Comparison of ENCODE assay signal across 9 cellular contexts in the genomic region with DNA sequence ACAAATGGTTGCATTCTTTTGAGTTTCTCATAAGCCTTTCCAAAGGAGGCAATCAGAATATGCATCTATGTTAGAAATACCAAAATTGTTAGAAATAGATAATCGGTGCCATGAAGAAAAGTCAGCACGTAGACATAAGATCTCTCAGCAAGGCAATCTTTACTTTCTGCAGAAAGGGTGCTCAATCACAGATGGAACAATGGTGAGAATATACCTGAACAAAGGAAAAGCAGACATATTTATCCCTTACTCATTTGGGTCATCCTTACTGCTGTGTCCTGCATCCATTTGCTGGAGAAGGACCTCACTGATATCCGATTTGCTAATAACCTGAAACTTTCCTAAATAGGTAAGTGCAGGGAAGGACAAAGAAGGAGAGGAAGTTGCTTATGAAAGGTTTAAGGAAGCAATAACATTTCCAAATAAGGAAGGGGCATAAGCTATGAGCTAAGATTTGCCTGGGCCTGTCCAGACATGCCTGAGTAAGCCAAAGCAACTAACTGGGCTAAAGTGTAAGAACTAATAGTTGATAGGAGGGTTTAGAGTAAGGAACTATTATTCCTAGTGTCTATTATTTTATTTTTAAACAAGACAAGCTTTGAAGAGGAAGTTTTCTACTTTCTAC. TPM values are rescaled to one million over a fixed set of nuclear protein-coding genes. Genes with fewer than 3 reads are reported as not detected.
A peak's percentile ranks its signal among the peaks of the same experiment; 100 is the strongest.
DNase-seq lines count a peak whose midpoint lies in the region; ATAC-seq, FAIRE-seq and TF ChIP-seq lines count a peak whose summit lies in the region.
"Not testable (repeated sequence)": the region's sequence is repeated elsewhere in the genome, so short reads cannot be mapped to it uniquely, and the experiment has no call there.
"Had no signal": no experiment of that assay in that cellular context is flagged by ENCODE, and none has a peak within 500 bp of the region (broad histone marks: within the 10 kb centered on the region; RNA-seq: fewer than 3 reads in every experiment).

No MANE protein-coding gene starts in this region.

- POLR2A ChIA-PET in Caco-2 (lab: Charles Lee); H1 (lab: Charles Lee; ENCODE audit: partially characterized antibody): not testable (repeated sequence)
- POLR2A ChIA-PET in GM12878 (lab: Charles Lee) = interaction anchor here (0.6 to 1.3 kb wide), 3 partner anchors 8 to 16 kb away, joined by 4 to 6 read pairs (median 4); no protein-coding TSS in a partner anchor

- H3K4me1 Mint-ChIP-seq in Caco-2 (ENCODE audit: low read depth, unreplicated experiment) = peaks cover 27% of the 10 kb centered on the region
- peaks cover 11% of the 10 kb centered on the region for H3K4me1 Mint-ChIP-seq in neural progenitor cell
- not testable (repeated sequence) for H3K4me1 Mint-ChIP-seq in stimulated activated naive CD8-positive, alpha-beta T cell treated with anti-CD3 and anti-CD28 coated beads, Interleukin-15, amount 100 ng/mL, for 72 hours

- H3K56ac ChIP-seq in H1 (replicated peaks; ENCODE audit: insufficient read length, low read depth, low read length) = not testable (repeated sequence)

- H4K5ac ChIP-seq in H1 (ENCODE audit: insufficient read length, low read depth, low read length) = not testable (repeated sequence)

- not testable (repeated sequence) for H3K4me3 Mint-ChIP-seq in Caco-2 (ENCODE audit: unreplicated experiment); neural progenitor cell; stimulated activated naive CD8-positive, alpha-beta T cell treated with anti-CD3 and anti-CD28 coated beads, Interleukin-15, amount 100 ng/mL, for 72 hours

- H3K79me2 ChIP-seq in GM12878 (ENCODE audit: control insufficient read depth, insufficient read depth, low read length); H1 (ENCODE audit: control insufficient read depth in 1 of 2, insufficient read depth in 2 of 2, low read length in 2 of 2); neural progenitor cell (ENCODE audit: low read depth): not testable (repeated sequence)

- not testable (repeated sequence) for H3K4ac ChIP-seq in H1 (replicated peaks; ENCODE audit: insufficient read length, low read depth, low read length)

- H3K27ac Mint-ChIP-seq in Caco-2 (ENCODE audit: unreplicated experiment) = peak overlapping the region; percentile 72
- not testable (repeated sequence) for H3K27ac Mint-ChIP-seq in neural progenitor cell
- H3K27ac Mint-ChIP-seq in stimulated activated naive CD8-positive, alpha-beta T cell treated with anti-CD3 and anti-CD28 coated beads, Interleukin-15, amount 100 ng/mL, for 72 hours = peak overlapping the region; percentile 31 to 76

- H3K27me3 Mint-ChIP-seq in Caco-2 (ENCODE audit: insufficient read depth, unreplicated experiment) = not testable (repeated sequence)
- peaks cover 11% of the 10 kb centered on the region for H3K27me3 Mint-ChIP-seq in neural progenitor cell (ENCODE audit: insufficient read depth, low read depth)
- peaks cover 14% of the 10 kb centered on the region for H3K27me3 Mint-ChIP-seq in stimulated activated naive CD8-positive, alpha-beta T cell treated with anti-CD3 and anti-CD28 coated beads, Interleukin-15, amount 100 ng/mL, for 72 hours

- not testable (repeated sequence) for H2AK5ac ChIP-seq in H1 (ENCODE audit: low read depth, low read length)

- WGBS in GM12878 (ENCODE audit: insufficient coverage, insufficient replicate concordance, low lambda C conversion rate, missing lambda C conversion rate) = 94% methylated on average over 3 of the region's 3 CpGs
- 75% methylated on average over 3 of the region's 3 CpGs; no CpG with 5 or more reads in 1 of the 2 experiments for WGBS in H1 (ENCODE audit: extremely low coverage in 1 of 2, insufficient coverage in 1 of 2, insufficient read length in 1 of 2, insufficient replicate concordance in 2 of 2, low coverage in 1 of 2, low lambda C conversion rate in 2 of 2, missing lambda C conversion rate in 1 of 2), 2 experiments

- not testable (repeated sequence) for H3K14ac ChIP-seq in H1 (ENCODE audit: insufficient read length)

- H4K91ac ChIP-seq in H1 (replicated peaks; ENCODE audit: insufficient read length, low read length) = not testable (repeated sequence)

- peaks cover 34% of the 10 kb centered on the region for H3K4me1 ChIP-seq in Caco-2
- not testable (repeated sequence) for H3K4me1 ChIP-seq in GM12878 (ENCODE audit: control insufficient read depth, insufficient read depth, low read length); H1 (replicated peaks in 1 of 4; ENCODE audit: control insufficient read depth in 3 of 4, insufficient read depth in 4 of 4, low read length in 3 of 4); neural progenitor cell

- H3K27me3 ChIP-seq in Caco-2 (replicated peaks; ENCODE audit: control insufficient read depth, insufficient read depth, low read length); GM12878 (replicated peaks in 1 of 2; ENCODE audit: control insufficient read depth in 2 of 2, insufficient read depth in 2 of 2, low read length in 1 of 2); H1 (replicated peaks in 1 of 4; ENCODE audit: control insufficient read depth in 3 of 4, extremely low read depth in 1 of 4, insufficient read depth in 3 of 4, low read length in 3 of 4); neural progenitor cell: not testable (repeated sequence)

- DNase-seq in Caco-2; GM12878 (ENCODE audit: low read depth, low spot score); neural progenitor cell (ENCODE audit: low spot score); stimulated activated naive CD8-positive, alpha-beta T cell treated with anti-CD3 and anti-CD28 coated beads, Interleukin-15, amount 100 ng/mL, for 72 hours: not testable (repeated sequence)
- peak; percentile 19 for DNase-seq in LoVo (ENCODE audit: low spot score)
- DNase-seq in SKM-1 treated with dmso at 0.1 percent for 144 hours (lab: John Stamatoyannopoulos, UW; ENCODE audit: unreplicated experiment) = peak; percentile 40
- peak in 1 of 2 experiments; percentile 16 for DNase-seq in H1 (ENCODE audit: low read depth in 1 of 2, low spot score in 2 of 2)
- peak; percentile 49 for DNase-seq in fibroblast of mammary gland (ENCODE audit: low read depth)

- BruUV-seq in Caco-2 (replicated peaks; lab: Mats Ljungman, UMichigan); GM12878 (replicated peaks; lab: Mats Ljungman, UMichigan): not testable (repeated sequence)

- 0 out of 2 replicates have a peak overlapping the region, but pooled peaks have one; percentile 23 for H2BK20ac ChIP-seq in H1 (ENCODE audit: low read length)

- H3K27ac ChIP-seq in GM12878 (ENCODE audit: control insufficient read depth, insufficient read depth) (peak overlapping the region; percentile 27), H1 (ENCODE audit: low read depth, low read length) (peak overlapping the region; percentile 46; the same call in 1 of the 2 replicates)
- H3K27ac ChIP-seq in neural progenitor cell = not testable (repeated sequence)

- not testable (repeated sequence) for TF ChIP-seq EP300 in GM12878 (IDR thresholded peaks at IDR 0.05; ENCODE audit: borderline replicate concordance in 1 of 2, control insufficient read depth in 1 of 2, low read depth in 2 of 2, low read length in 2 of 2); H1 (IDR thresholded peaks at IDR 0.05; ENCODE audit: borderline replicate concordance in 1 of 2, low read depth in 2 of 2, low read length in 2 of 2)

- not testable (repeated sequence) for H3K4me3 ChIP-seq in Caco-2 (ENCODE audit: low read depth, low read length); GM12878; H1 (ENCODE audit: extremely low read depth in 1 of 4, insufficient read depth in 2 of 4, low read depth in 3 of 4, low read length in 4 of 4); fibroblast of mammary gland (ENCODE audit: control insufficient read depth, low read depth, low read length); neural progenitor cell

- not testable (repeated sequence) for H3K79me1 ChIP-seq in H1 (ENCODE audit: low read depth, low read length)

- RAD21 ChIA-PET in GM12878 (lab: Charles Lee; ENCODE audit: unreplicated experiment) = interaction anchor here (2.1 kb wide), 1 partner anchor 52 kb away, joined by 11 read pairs; no protein-coding TSS in a partner anchor

- not testable (repeated sequence) for TF ChIP-seq RAD21 in GM12878 (IDR thresholded peaks at IDR 0.05; ENCODE audit: insufficient read depth, low read depth, low read length); H1 (IDR thresholded peaks at IDR 0.05 in 1 of 2, conservative IDR thresholded peaks at IDR 0.05 in 1 of 2; ENCODE audit: low read depth in 2 of 2, low read length in 2 of 2)

- TF ChIP-seq CTCF in Caco-2 (IDR thresholded peaks at IDR 0.05; ENCODE audit: insufficient read depth in 1 of 2, low read depth in 1 of 2, low read length in 1 of 2, severe bottlenecking in 1 of 2, unreplicated experiment in 1 of 2); GM12878 (IDR thresholded peaks at IDR 0.05 in 2 of 3, conservative IDR thresholded peaks at IDR 0.05 in 1 of 3; ENCODE audit: control insufficient read depth in 2 of 3, extremely low read depth in 1 of 3, insufficient read depth in 1 of 3, low read depth in 3 of 3, low read length in 3 of 3); H1 (IDR thresholded peaks at IDR 0.05; ENCODE audit: control extremely low read depth in 1 of 3, insufficient read depth in 1 of 3, low read depth in 1 of 3, low read length in 3 of 3); fibroblast of mammary gland (conservative IDR thresholded peaks at IDR 0.05; ENCODE audit: control insufficient read depth, insufficient read depth, low read depth, low read length); neural progenitor cell (IDR thresholded peaks at IDR 0.05): not testable (repeated sequence)

- peaks cover 16% of the 10 kb centered on the region for H3K36me3 Mint-ChIP-seq in Caco-2 (ENCODE audit: insufficient read depth, unreplicated experiment)
- not testable (repeated sequence) for H3K36me3 Mint-ChIP-seq in neural progenitor cell

- H2BK120ac ChIP-seq in H1 (replicated peaks; ENCODE audit: low read depth, low read length) = not testable (repeated sequence)

- peak overlapping the region; percentile 86; the same call in 1 of the 2 replicates for H2BK5ac ChIP-seq in H1 (ENCODE audit: low read depth, low read length)

- not testable (repeated sequence) for H3K23me2 ChIP-seq in H1 (ENCODE audit: low read depth, low read length)

- peaks cover 21% of the 10 kb centered on the region for H3K9me3 Mint-ChIP-seq in Caco-2 (ENCODE audit: unreplicated experiment)
- H3K9me3 Mint-ChIP-seq in neural progenitor cell = not testable (repeated sequence)
- peaks cover 5 to 26% of the 10 kb centered on the region in 2 donors for H3K9me3 Mint-ChIP-seq in stimulated activated naive CD8-positive, alpha-beta T cell treated with anti-CD3 and anti-CD28 coated beads, Interleukin-15, amount 100 ng/mL, for 72 hours

- ATAC-seq in GM12878; stimulated activated naive CD8-positive, alpha-beta T cell treated with anti-CD3 and anti-CD28 coated beads, Interleukin-15, amount 100 ng/mL, for 72 hours: not testable (repeated sequence)

- H2BK15ac ChIP-seq in H1 (ENCODE audit: low read length) = not testable (repeated sequence)

- H3K9me3 ChIP-seq in Caco-2 = peaks cover 20% of the 10 kb centered on the region
- peaks cover 16% of the 10 kb centered on the region; the same call in 2 of the 3 replicates for H3K9me3 ChIP-seq in GM12878 (replicated peaks; ENCODE audit: control insufficient read depth, insufficient read depth, low read length)
- H3K9me3 ChIP-seq in H1 (ENCODE audit: insufficient read depth in 2 of 2, low read depth in 1 of 2, low read length in 1 of 2); neural progenitor cell (ENCODE audit: low read depth): not testable (repeated sequence)

- not testable (repeated sequence) for H3K4me2 ChIP-seq in GM12878 (ENCODE audit: control insufficient read depth, insufficient read depth); H1 (ENCODE audit: insufficient read depth in 1 of 2, low read depth in 2 of 2, low read length in 2 of 2); neural progenitor cell

- not testable (repeated sequence) for H4K20me1 ChIP-seq in GM12878 (ENCODE audit: control insufficient read depth, insufficient read depth); H1 (replicated peaks in 1 of 2; ENCODE audit: control insufficient read depth in 1 of 2, insufficient read depth in 2 of 2, low read length in 2 of 2); neural progenitor cell (ENCODE audit: low read depth)

- H3K23ac ChIP-seq in H1 (ENCODE audit: insufficient read length) = not testable (repeated sequence)

- CTCF ChIA-PET in Caco-2 (lab: Charles Lee) = not testable (repeated sequence)
- CTCF ChIA-PET in GM12878 (lab: Yijun Ruan, JAX) = interaction anchor here (0.7 to 6.5 kb wide), 5 partner anchors 8 to 302 kb away, joined by 3 to 56 read pairs (median 4); no protein-coding TSS in a partner anchor
- CTCF ChIA-PET in H1 (lab: Charles Lee; ENCODE audit: partially characterized antibody) = interaction anchor here (0.8 to 4.3 kb wide), 11 partner anchors 9 to 281 kb away, joined by 3 to 26 read pairs (median 4); no protein-coding TSS in a partner anchor

- H4K8ac ChIP-seq in H1 (ENCODE audit: extremely low read depth, insufficient read depth, low read length) = not testable (repeated sequence)

- not testable (repeated sequence) for FAIRE-seq in GM12878 (lab: Jason Lieb, UNC); H1 (lab: Jason Lieb, UNC)

- not testable (repeated sequence) for H3F3A ChIP-seq in neural progenitor cell (ENCODE audit: low read depth)

- not testable (repeated sequence) for H3K18ac ChIP-seq in H1 (ENCODE audit: extremely low read depth, low read length)

- TF ChIP-seq POLR2A in GM12878 (IDR thresholded peaks at IDR 0.05; ENCODE audit: low read depth, low read length); H1 (IDR thresholded peaks at IDR 0.05; ENCODE audit: control extremely low read depth in 1 of 2, low read depth in 2 of 2, low read length in 2 of 2): not testable (repeated sequence)

- SMC1A ChIA-PET in GM12878 (lab: Charles Lee; ENCODE audit: uncharacterized antibody, unreplicated experiment) = interaction anchor here (0.8 to 6.7 kb wide), 5 partner anchors 8 to 52 kb away, joined by 3 to 52 read pairs (median 5); no protein-coding TSS in a partner anchor

- H3K9ac ChIP-seq in GM12878 (ENCODE audit: control insufficient read depth, insufficient read depth, low read length); H1 (replicated peaks in 1 of 4; ENCODE audit: extremely low read depth in 1 of 4, low read depth in 3 of 4, low read length in 3 of 4); neural progenitor cell: not testable (repeated sequence)

- intact Hi-C loops in Caco-2 (cut with micrococcal nuclease; ENCODE audit: unreplicated experiment); GM12878 (cut with micrococcal nuclease; ENCODE audit: unreplicated experiment): not testable (repeated sequence)

- not testable (repeated sequence) for H2AFZ ChIP-seq in GM12878 (ENCODE audit: control insufficient read depth, low read depth, low read length); H1 (ENCODE audit: low read length)
- H2AFZ ChIP-seq in neural progenitor cell (replicated peaks) = peak overlapping the region; percentile 30

- H3K36me3 ChIP-seq in Caco-2 (ENCODE audit: control insufficient read depth, insufficient read depth, low read length); GM12878 (ENCODE audit: control insufficient read depth in 2 of 2, insufficient read depth in 2 of 2, low read length in 1 of 2); H1 (ENCODE audit: control insufficient read depth in 2 of 4, insufficient read depth in 4 of 4, low read length in 3 of 4); neural progenitor cell: not testable (repeated sequence)

- in situ Hi-C loops in GM12878 (cut with MboI) = not testable (repeated sequence)

- not testable (repeated sequence) for H2BK12ac ChIP-seq in H1 (ENCODE audit: low read depth, low read length)

RNA-seq across cellular contexts. Expression of gene KCNMA1, which starts 21.6 kb away (rescaled TPM):
- total RNA-seq in Caco-2 (2022) = 20.7 and 23.9 TPM in 2 replicates
- total RNA-seq in GM12878 (2013; cell fraction: nucleolus; rRNA removed) = 131 and 133 TPM in 2 replicates
- 17.9 and 19.1 TPM in 2 replicates for total RNA-seq in GM12878 (2014; rRNA removed)
- 20.0 and 22.4 TPM in 2 replicates for total RNA-seq in GM12878 (2014; rRNA removed; fragmentation: Illumina TruSeq; extraction: Trizol)
- 35.6 and 37.0 TPM in 2 replicates for total RNA-seq in GM12878 (2021)
- polyA plus RNA-seq in GM12878 (2011; ENCODE audit: low read depth) = 2.5 TPM
- polyA plus RNA-seq in GM12878 (2011; rRNA removed) = 7.4 and 10.6 TPM in 2 replicates
- 9.8 and 10.7 TPM in 2 replicates for polyA plus RNA-seq in GM12878 (2011; cell fraction: cytosol; rRNA removed)
- polyA plus RNA-seq in GM12878 (2011; cell fraction: nucleus; rRNA removed) = 25.2 and 26.9 TPM in 2 replicates
- 2.5 and 2.8 TPM in 2 replicates for polyA plus RNA-seq in GM12878 (2012)
- 22.5 and 28.1 TPM in 2 replicates for polyA plus RNA-seq in GM12878 (2014; fragmentation: Illumina TruSeq; extraction: Trizol)
- polyA plus RNA-seq in GM12878 (2014; fragmentation: Nextera tagmentation; extraction: Ambion mirVana) = 10 to 100 TPM in 1 of 2 experiments, 1 to 10 TPM in 1; 8.5 to 14.0 TPM
- 40.7 and 48.2 TPM in 2 replicates for polyA plus RNA-seq in GM12878 (2014; rRNA removed)
- polyA plus RNA-seq in GM12878 (2016; fragmentation: Nextera tagmentation; extraction: Ambion mirVana) = 10 to 100 TPM; 72.5 to 77.0 TPM
- polyA minus RNA-seq in GM12878 (2011; rRNA and poly(A)+ RNA removed) = 39.1 and 39.8 TPM in 2 replicates
- polyA minus RNA-seq in GM12878 (2011; cell fraction: cytosol; rRNA and poly(A)+ RNA removed) = 2.8 and 4.3 TPM in 2 replicates
- polyA minus RNA-seq in GM12878 (2011; cell fraction: nucleus; rRNA and poly(A)+ RNA removed) = 48.6 and 74.1 TPM in 2 replicates
- 9.5 and 11.1 TPM in 2 replicates for total RNA-seq in H1 (2021; fragmentation: NEBNext Ultra II Directional; extraction: Animal tissue kit (Norgen Biotek cat#: 25700))
- 10.2 and 11.3 TPM in 2 replicates for polyA plus RNA-seq in H1 (2011; rRNA removed)
- 6.9 TPM for polyA plus RNA-seq in H1 (2011; cell fraction: cytosol; rRNA removed)
- polyA plus RNA-seq in H1 (2011; cell fraction: nucleus; rRNA removed) = 27.2 TPM
- polyA plus RNA-seq in H1 (2012, experiment 1 of 2) = 7.2 to 8.6 TPM (median 8.2 TPM) in 4 replicates
- polyA plus RNA-seq in H1 (2012, experiment 2 of 2) = 3.5 TPM
- 5.2 TPM for polyA plus RNA-seq in H1 (2013, experiment 1 of 2)
- polyA plus RNA-seq in H1 (2013, experiment 2 of 2) = 6.0 TPM
- 36.9 and 38.3 TPM in 2 replicates for polyA minus RNA-seq in H1 (2011; rRNA and poly(A)+ RNA removed)
- polyA minus RNA-seq in H1 (2011; cell fraction: cytosol; rRNA and poly(A)+ RNA removed) = 7.7 TPM
- 70.8 TPM for polyA minus RNA-seq in H1 (2011; cell fraction: nucleus; rRNA and poly(A)+ RNA removed)
- total RNA-seq in neural progenitor cell (ENCODE audit: low replicate concordance) = 2.4 and 3.7 TPM in 2 replicates
- total RNA-seq: CD4-positive, alpha-beta T cell had no signal
